In the genomic region with DNA sequence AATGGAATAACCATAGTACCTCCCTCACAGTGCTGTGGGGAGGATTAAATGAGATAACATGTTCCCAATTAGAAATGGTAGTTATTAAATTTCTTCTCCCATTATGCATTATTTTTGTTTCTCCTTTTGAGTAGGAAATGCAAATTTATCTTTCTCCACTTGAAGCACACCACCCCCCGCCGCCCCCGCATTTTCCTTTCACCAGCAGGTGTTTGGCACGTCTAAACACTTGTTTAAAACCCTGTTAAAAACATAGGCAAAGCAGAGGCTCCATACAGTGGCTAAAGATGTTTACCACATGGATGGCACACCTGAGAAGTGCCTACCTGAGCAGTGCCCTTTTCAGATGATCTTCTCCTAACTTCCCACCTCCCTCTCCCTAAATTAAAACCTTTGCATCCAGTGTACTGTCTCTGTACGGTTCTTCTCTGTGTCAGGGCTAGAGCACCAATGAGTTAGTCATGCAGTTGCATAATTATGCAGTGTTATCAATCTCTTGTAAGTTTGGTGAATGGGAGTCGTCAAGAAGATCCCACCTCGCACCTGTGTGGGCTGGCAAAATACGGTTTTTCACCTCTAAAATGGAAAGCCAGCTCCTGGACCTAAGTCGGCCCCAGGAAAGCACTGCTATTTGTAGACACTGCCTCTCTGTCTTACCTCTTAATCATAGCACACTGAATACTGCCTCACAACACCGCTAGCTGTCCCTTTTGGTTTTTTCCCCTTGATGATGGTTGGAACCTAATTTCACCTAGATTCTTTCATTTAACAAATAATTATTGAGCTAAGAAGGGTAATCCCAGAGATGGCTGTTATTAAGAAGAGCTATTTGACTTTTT, we compare ENCODE assay signal across 11 cellular contexts.
A peak's percentile ranks its signal among the peaks of the same experiment; 100 is the strongest.
DNase-seq lines count a peak whose midpoint lies in the region; ATAC-seq and TF ChIP-seq lines count a peak whose summit lies in the region.
"Had no signal": no experiment of that assay in that cellular context is flagged by ENCODE, and none has a peak within 500 bp of the region (broad histone marks: within the 10 kb centered on the region; RNA-seq: fewer than 3 reads in every experiment).

No MANE protein-coding gene starts in this region.

- no peaks in the 10 kb centered on the region for H3K36me3 ChIP-seq in MM.1S (replicated peaks; ENCODE audit: insufficient read depth, low read length)
- H3K36me3 ChIP-seq in ascending aorta, result no peaks in the 10 kb centered on the region

- no peak overlapping the region for H3K4me2 ChIP-seq in MM.1S (ENCODE audit: low read depth, low read length)

- no peaks in the 10 kb centered on the region for H3K27me3 Mint-ChIP-seq in activated naive CD4-positive, alpha-beta T cell treated with anti-CD3 and anti-CD28 coated beads for 36 hours (ENCODE audit: low read depth)
- H3K27me3 Mint-ChIP-seq in stimulated activated naive CD8-positive, alpha-beta T cell treated with anti-CD3 and anti-CD28 coated beads, Interleukin-15, Interleukin-2, amounts not matched to agents 100 ng/mL and 50 ng/mL, for 24 hours, result no peaks in the 10 kb centered on the region

- intact Hi-C loops in activated naive CD4-positive, alpha-beta T cell treated with anti-CD3 and anti-CD28 coated beads for 36 hours (cut with micrococcal nuclease), result loop anchor here (1.0 to 10.0 kb wide), 6 partner anchors 16 to 439 kb away; a partner anchor contains a TSS
- intact Hi-C loops in left ventricle myocardium superior (cut with micrococcal nuclease), result no loop called here
- intact Hi-C loops in ascending aorta (cut with DNase I), result no loop called here

- no peaks in the 10 kb centered on the region for H3K36me3 Mint-ChIP-seq in activated naive CD4-positive, alpha-beta T cell treated with anti-CD3 and anti-CD28 coated beads for 36 hours (ENCODE audit: low read depth)
- H3K36me3 Mint-ChIP-seq in activated naive CD4-positive, alpha-beta T cell treated with anti-CD3 and anti-CD28 coated beads, Interleukin-2, amount 50 U/mL, for 72 hours, result no peaks in the 10 kb centered on the region
- H3K36me3 Mint-ChIP-seq in stimulated activated naive CD8-positive, alpha-beta T cell treated with anti-CD3 and anti-CD28 coated beads, Interleukin-15, Interleukin-2, amounts not matched to agents 100 ng/mL and 50 ng/mL, for 24 hours (ENCODE audit: low read depth), result no peaks in the 10 kb centered on the region

- TF ChIP-seq CTCF in MM.1S (IDR thresholded peaks at IDR 0.05; ENCODE audit: low read length), result no peak
- no peak for TF ChIP-seq CTCF in ascending aorta (IDR thresholded peaks at IDR 0.05)

- DNase-seq in activated naive CD4-positive, alpha-beta T cell treated with anti-CD3 and anti-CD28 coated beads for 36 hours, result peak; percentile 51
- DNase-seq in activated naive CD4-positive, alpha-beta T cell (lab: John Stamatoyannopoulos, UW), result no peak
- no peak for DNase-seq in MM.1S
- DNase-seq in activated naive CD4-positive, alpha-beta T cell treated with anti-CD3 and anti-CD28 coated beads, Interleukin-2, amount 50 U/mL, for 72 hours (ENCODE audit: low spot score in 2 of 2), result no peak
- DNase-seq in cerebellum (ENCODE audit: low spot score), result no peak
- no peak for DNase-seq in left ventricle myocardium superior
- no peak for DNase-seq in ascending aorta (ENCODE audit: low spot score in 2 of 2)
- DNase-seq: NCI-H1105 treated with DMSO at 0.1 percent for 48 hours, testis had no signal

- H3K27me3 ChIP-seq in MM.1S (replicated peaks; ENCODE audit: insufficient read depth, low read length) (no peaks in the 10 kb centered on the region), ascending aorta (no peaks in the 10 kb centered on the region)
- H3K27me3 ChIP-seq: testis had no signal

- no peaks in the 10 kb centered on the region for H3K9me3 Mint-ChIP-seq in activated naive CD4-positive, alpha-beta T cell treated with anti-CD3 and anti-CD28 coated beads for 36 hours
- no peaks in the 10 kb centered on the region for H3K9me3 Mint-ChIP-seq in activated naive CD4-positive, alpha-beta T cell treated with anti-CD3 and anti-CD28 coated beads, Interleukin-2, amount 50 U/mL, for 72 hours
- no peaks in the 10 kb centered on the region for H3K9me3 Mint-ChIP-seq in stimulated activated naive CD8-positive, alpha-beta T cell treated with anti-CD3 and anti-CD28 coated beads, Interleukin-15, Interleukin-2, amounts not matched to agents 100 ng/mL and 50 ng/mL, for 24 hours
- H3K9me3 Mint-ChIP-seq: neural crest cell had no signal

- H3K27ac ChIP-seq in MM.1S (ENCODE audit: low read length), result peak overlapping the region; percentile 32; the same call in 1 of the 2 replicates
- no peak overlapping the region for H3K27ac ChIP-seq in ascending aorta
- H3K27ac ChIP-seq: testis had no signal

- H3K79me2 ChIP-seq in MM.1S (ENCODE audit: low read length), result no peaks in the 10 kb centered on the region

- peaks cover 7% of the 10 kb centered on the region for H3F3A ChIP-seq in MM.1S (ENCODE audit: insufficient read depth, low read length)

- H3K4me1 Mint-ChIP-seq in activated naive CD4-positive, alpha-beta T cell treated with anti-CD3 and anti-CD28 coated beads for 36 hours (ENCODE audit: low read depth), result peaks cover 46% of the 10 kb centered on the region
- H3K4me1 Mint-ChIP-seq in stimulated activated naive CD8-positive, alpha-beta T cell treated with anti-CD3 and anti-CD28 coated beads, Interleukin-15, Interleukin-2, amounts not matched to agents 100 ng/mL and 50 ng/mL, for 24 hours (ENCODE audit: low read depth), result peaks cover 66% of the 10 kb centered on the region

- peak; percentile 52 to 85 for ATAC-seq in activated naive CD4-positive, alpha-beta T cell treated with anti-CD3 and anti-CD28 coated beads, Interleukin-2, amount 50 U/mL, for 72 hours
- ATAC-seq in left ventricle myocardium superior, result no peak

- H3K4me1 ChIP-seq in MM.1S (ENCODE audit: low read length), result peaks cover 53% of the 10 kb centered on the region
- H3K4me1 ChIP-seq in ascending aorta, result no peaks in the 10 kb centered on the region
- H3K4me1 ChIP-seq: testis had no signal

- H3K9me2 ChIP-seq in MM.1S (replicated peaks; ENCODE audit: insufficient read depth, low read length), result no peaks in the 10 kb centered on the region

- H3K4me3 ChIP-seq in MM.1S (ENCODE audit: low read length) (no peak overlapping the region), ascending aorta (no peak overlapping the region)
- H3K4me3 ChIP-seq: testis had no signal

- H3K9me3 ChIP-seq in MM.1S (replicated peaks; ENCODE audit: insufficient read depth, low read length), result no peaks in the 10 kb centered on the region
- no peaks in the 10 kb centered on the region for H3K9me3 ChIP-seq in ascending aorta
- H3K9me3 ChIP-seq: testis had no signal

- CTCF ChIA-PET in activated naive CD4-positive, alpha-beta T cell treated with anti-CD3 and anti-CD28 coated beads for 36 hours (lab: Charles Lee), result interaction anchor here (0.7 to 2.2 kb wide), 3 partner anchors 17 to 179 kb away, joined by 3 to 5 read pairs (median 4); no protein-coding TSS in a partner anchor

- no peak overlapping the region for H3K9ac ChIP-seq in MM.1S (ENCODE audit: low read length)

- H3K27ac Mint-ChIP-seq in activated naive CD4-positive, alpha-beta T cell treated with anti-CD3 and anti-CD28 coated beads for 36 hours, result peak overlapping the region; percentile 65
- peak overlapping the region in 1 of 2 donors; percentile 74 for H3K27ac Mint-ChIP-seq in activated naive CD4-positive, alpha-beta T cell treated with anti-CD3 and anti-CD28 coated beads, Interleukin-2, amount 50 U/mL, for 72 hours
- H3K27ac Mint-ChIP-seq in stimulated activated naive CD8-positive, alpha-beta T cell treated with anti-CD3 and anti-CD28 coated beads, Interleukin-15, Interleukin-2, amounts not matched to agents 100 ng/mL and 50 ng/mL, for 24 hours, result peak overlapping the region; percentile 65

- H2AFZ ChIP-seq in MM.1S (ENCODE audit: low read length), result no peak overlapping the region

- H3K4me3 Mint-ChIP-seq in activated naive CD4-positive, alpha-beta T cell treated with anti-CD3 and anti-CD28 coated beads for 36 hours, result peak overlapping the region; percentile 44
- H3K4me3 Mint-ChIP-seq in stimulated activated naive CD8-positive, alpha-beta T cell treated with anti-CD3 and anti-CD28 coated beads, Interleukin-15, Interleukin-2, amounts not matched to agents 100 ng/mL and 50 ng/mL, for 24 hours, result peak overlapping the region; percentile 25
- H3K4me3 Mint-ChIP-seq: neural crest cell had no signal

- no peaks in the 10 kb centered on the region for H4K20me1 ChIP-seq in MM.1S (ENCODE audit: insufficient read depth, low read length)
